1 cellular context compared by ENCODE assay signal in genomic region chr16:50155925-50156324, GRCh38.
TF ChIP-seq lines count a peak whose summit lies in the region.

No MANE protein-coding gene starts in this region.

TF ChIP-seq in K562, 482 proteins besides CTCF, POLR2A, EP300 and RAD21 (continued from another document):
- TF ChIP-seq, protein P1, sequence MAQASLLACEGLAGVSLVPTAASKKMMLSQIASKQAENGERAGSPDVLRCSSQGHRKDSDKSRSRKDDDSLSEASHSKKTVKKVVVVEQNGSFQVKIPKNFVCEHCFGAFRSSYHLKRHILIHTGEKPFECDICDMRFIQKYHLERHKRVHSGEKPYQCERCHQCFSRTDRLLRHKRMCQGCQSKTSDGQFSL (CRISPR knock-in tag; IDR thresholded peaks at IDR 0.05), result no peak
- TF ChIP-seq, protein P1 (tag; IDR thresholded peaks at IDR 0.05), result no peak
- TF ChIP-seq TBL1XR1 (IDR thresholded peaks at IDR 0.05; ENCODE audit: low read length in 2 of 2) (no peak), RBM39 (optimal IDR thresholded peaks at IDR 0.05; ENCODE audit: low read depth, low read length) (no peak), KLF1 (tag; IDR thresholded peaks at IDR 0.05) (no peak), FOXM1 (IDR thresholded peaks at IDR 0.05; ENCODE audit: low read depth) (no peak), FOXM1 (CRISPR knock-in tag; IDR thresholded peaks at IDR 0.05; ENCODE audit: low read depth) (no peak), PCBP2 (IDR thresholded peaks at IDR 0.05; ENCODE audit: low read depth, low read length, poor library complexity, severe bottlenecking) (no peak), COPS2 (conservative IDR thresholded peaks at IDR 0.05) (no peak)
